24 cellular contexts compared by ENCODE assay signal in genomic region chr11:32427616-32427934, GRCh38. TPM values are rescaled to one million over a fixed set of nuclear protein-coding genes. Genes with fewer than 3 reads are reported as not detected.
DNase-seq lines count a peak whose midpoint lies in the region; ATAC-seq and TF ChIP-seq lines count a peak whose summit lies in the region.
"Had no signal": no experiment of that assay in that cellular context is flagged by ENCODE, and none has a peak within 500 bp of the region (broad histone marks: within the 10 kb centered on the region; RNA-seq: fewer than 3 reads in every experiment).

No MANE protein-coding gene starts in this region.

- no peak for ATAC-seq in DND-41 (ENCODE audit: insufficient read depth, low read depth)
- no peak for ATAC-seq in WTC11
- ATAC-seq in HG02885 (IDR thresholded peaks at IDR 0.05; ENCODE audit: poor library complexity, unreplicated experiment): no peak

- intact Hi-C loops in ovary (cut with DNase I): no loop called here

- H3K4me3 Mint-ChIP-seq in WTC11: peak overlapping the region; percentile 72
- H3K4me3 Mint-ChIP-seq in activated T-cell treated with anti-CD3 and anti-CD28 coated beads, Interleukin-2, amount 50 U/mL, for 24 hours: no peak overlapping the region
- H3K4me3 Mint-ChIP-seq: activated naive CD4-positive, alpha-beta T cell treated with anti-CD3 and anti-CD28 coated beads, Interleukin-2, amount 10 ng/mL, durations not matched to agents 7 days and 5 days; immature natural killer cell; natural killer cell; T-helper 1 cell treated with Interleukin-12 subunit alpha and Interleukin-12 subunit beta and Interleukin-4 antibody, amounts not matched to agents 30 μg/mL and 1 μg/mL, for 36 hours had no signal

- H3K27ac ChIP-seq in DND-41 (ENCODE audit: low read length): peak overlapping the region; percentile 14; the same call in 1 of the 2 replicates
- no peak overlapping the region for H3K27ac ChIP-seq in hepatocyte
- H3K27ac ChIP-seq in ovary: peak overlapping the region; percentile 63 to 94
- no peak overlapping the region for H3K27ac ChIP-seq in brain microvascular endothelial cell
- H3K27ac ChIP-seq: left lung, sigmoid colon, SK-N-MC, tibial artery had no signal

- DNase-seq in DND-41 (no peak), WTC11 (ENCODE audit: low spot score) (no peak), hepatocyte (ENCODE audit: low spot score) (no peak), ovary (no peak), midbrain (lab: John Stamatoyannopoulos, UW) (no peak), brain microvascular endothelial cell (no peak)
- no peak for DNase-seq in activated T-cell treated with anti-CD3 and anti-CD28 coated beads, Interleukin-2, amount 50 U/mL, for 24 hours
- DNase-seq: activated CD4-positive, alpha-beta T cell treated with anti-CD3 and anti-CD28 coated beads for 4 hours; activated naive CD4-positive, alpha-beta T cell treated with anti-CD3 and anti-CD28 coated beads, Interleukin-2, amount 10 ng/mL, durations not matched to agents 7 days and 5 days; activated T-cell treated with anti-CD3 and anti-CD28 coated beads, Interleukin-2, amount 50 U/mL, for 48 hours; immature natural killer cell; KG1; natural killer cell; NCI-H2171 treated with DMSO at 0.1 percent for 48 hours; sigmoid colon; stimulated activated CD4-positive, alpha-beta T cell treated with anti-CD3 and anti-CD28 coated beads, Interleukin-15, amount 100 ng/mL, for 24 hours; stimulated activated naive CD8-positive, alpha-beta T cell treated with anti-CD3 and anti-CD28 coated beads, Interleukin-15, amount 100 ng/mL, for 72 hours; tibial artery had no signal

- no peaks in the 10 kb centered on the region for H3K9me2 ChIP-seq in hepatocyte (replicated peaks; ENCODE audit: insufficient read depth)

- in situ Hi-C loops in brain microvascular endothelial cell (cut with HindIII; ENCODE audit: low pct_ligation_motif_present, low sequenced_read_pairs): no loop called here

- no peak overlapping the region for H3K4me2 ChIP-seq in DND-41 (ENCODE audit: insufficient read depth, low read length)
- H3K4me2 ChIP-seq in hepatocyte: peak overlapping the region; percentile 79

- no peak overlapping the region for H3K4me3 ChIP-seq in DND-41 (ENCODE audit: low read depth in 1 of 2, low read length in 2 of 2)
- no peak overlapping the region for H3K4me3 ChIP-seq in hepatocyte
- H3K4me3 ChIP-seq in ovary: peak overlapping the region; percentile 87
- no peak overlapping the region for H3K4me3 ChIP-seq in brain microvascular endothelial cell (ENCODE audit: low read depth, low read length)
- H3K4me3 ChIP-seq: left lung, SK-N-MC, tibial artery had no signal

- no peaks in the 10 kb centered on the region for H3K9me3 Mint-ChIP-seq in WTC11
- H3K9me3 Mint-ChIP-seq in activated T-cell treated with anti-CD3 and anti-CD28 coated beads, Interleukin-2, amount 50 U/mL, for 24 hours: no peaks in the 10 kb centered on the region
- H3K9me3 Mint-ChIP-seq: activated naive CD4-positive, alpha-beta T cell treated with anti-CD3 and anti-CD28 coated beads, Interleukin-2, amount 10 ng/mL, durations not matched to agents 7 days and 5 days; natural killer cell; stimulated activated naive CD8-positive, alpha-beta T cell treated with anti-CD3 and anti-CD28 coated beads, Interleukin-15, amount 100 ng/mL, for 72 hours; T-helper 1 cell treated with Interleukin-12 subunit alpha and Interleukin-12 subunit beta and Interleukin-4 antibody, amounts not matched to agents 30 μg/mL and 1 μg/mL, for 36 hours had no signal

- H3K4me1 ChIP-seq in DND-41 (ENCODE audit: insufficient read depth, low read length) (peaks cover 36% of the 10 kb centered on the region), hepatocyte (ENCODE audit: insufficient read depth) (peaks cover 16% of the 10 kb centered on the region), ovary (ENCODE audit: insufficient read depth) (peaks cover 18% of the 10 kb centered on the region)

- no peaks in the 10 kb centered on the region for H3K36me3 Mint-ChIP-seq in WTC11
- no peaks in the 10 kb centered on the region for H3K36me3 Mint-ChIP-seq in activated T-cell treated with anti-CD3 and anti-CD28 coated beads, Interleukin-2, amount 50 U/mL, for 24 hours (ENCODE audit: low read depth)
- H3K36me3 Mint-ChIP-seq: activated naive CD4-positive, alpha-beta T cell treated with anti-CD3 and anti-CD28 coated beads, Interleukin-2, amount 10 ng/mL, durations not matched to agents 7 days and 5 days; immature natural killer cell; natural killer cell had no signal

- TF ChIP-seq CTCF in DND-41 (IDR thresholded peaks at IDR 0.05; ENCODE audit: borderline replicate concordance, extremely low read depth, low read length, poor library complexity, severe bottlenecking) (no peak), WTC11 (IDR thresholded peaks at IDR 0.05) (no peak), hepatocyte (IDR thresholded peaks at IDR 0.05; ENCODE audit: poor library complexity) (no peak), ovary (IDR thresholded peaks at IDR 0.05) (no peak), brain microvascular endothelial cell (IDR thresholded peaks at IDR 0.05; ENCODE audit: low read depth, low read length, missing control alignments) (no peak)

- CTCF ChIA-PET in WTC11 (lab: Charles Lee): interaction anchor here (0.5 to 2.0 kb wide), 8 partner anchors 9 to 196 kb away, joined by 3 to 10 read pairs (median 4); no protein-coding TSS in a partner anchor

- no peak overlapping the region for H3K9ac ChIP-seq in DND-41 (ENCODE audit: low read depth, low read length)

- H3K4me1 Mint-ChIP-seq in WTC11: peaks cover 41% of the 10 kb centered on the region
- peaks cover 8% of the 10 kb centered on the region for H3K4me1 Mint-ChIP-seq in activated T-cell treated with anti-CD3 and anti-CD28 coated beads, Interleukin-2, amount 50 U/mL, for 24 hours (ENCODE audit: low read depth)
- H3K4me1 Mint-ChIP-seq: activated naive CD4-positive, alpha-beta T cell treated with anti-CD3 and anti-CD28 coated beads, Interleukin-2, amount 10 ng/mL, durations not matched to agents 7 days and 5 days; immature natural killer cell had no signal

- H3K79me2 ChIP-seq in DND-41 (ENCODE audit: insufficient read depth, low read length): no peaks in the 10 kb centered on the region
- no peaks in the 10 kb centered on the region for H3K79me2 ChIP-seq in hepatocyte

- no peaks in the 10 kb centered on the region for H4K20me1 ChIP-seq in DND-41 (ENCODE audit: insufficient read depth, low read length)
- H4K20me1 ChIP-seq in hepatocyte (ENCODE audit: insufficient read depth, poor library complexity, severe bottlenecking): no peaks in the 10 kb centered on the region

- no peak for TF ChIP-seq EP300 in ovary (IDR thresholded peaks at IDR 0.05)

- POLR2A ChIA-PET in WTC11 (lab: Charles Lee): interaction anchor here (0.5 kb wide), 1 partner anchor 103 kb away, joined by 4 read pairs; no protein-coding TSS in a partner anchor

- H3K27me3 Mint-ChIP-seq in WTC11 (ENCODE audit: low read depth): peaks cover 100% of the 10 kb centered on the region
- peaks cover 99% of the 10 kb centered on the region for H3K27me3 Mint-ChIP-seq in activated T-cell treated with anti-CD3 and anti-CD28 coated beads, Interleukin-2, amount 50 U/mL, for 24 hours

- H3K27ac Mint-ChIP-seq in WTC11: no peak overlapping the region
- no peak overlapping the region for H3K27ac Mint-ChIP-seq in activated T-cell treated with anti-CD3 and anti-CD28 coated beads, Interleukin-2, amount 50 U/mL, for 24 hours
- H3K27ac Mint-ChIP-seq: immature natural killer cell; natural killer cell; stimulated activated naive CD8-positive, alpha-beta T cell treated with anti-CD3 and anti-CD28 coated beads, Interleukin-15, amount 100 ng/mL, for 72 hours; T-helper 1 cell treated with Interleukin-12 subunit alpha and Interleukin-12 subunit beta and Interleukin-4 antibody, amounts not matched to agents 30 μg/mL and 1 μg/mL, for 36 hours had no signal

- H2AFZ ChIP-seq in DND-41 (ENCODE audit: low read depth, low read length) (no peak overlapping the region), hepatocyte (no peak overlapping the region)

- H3K27me3 ChIP-seq in DND-41 (ENCODE audit: insufficient read depth, low read length, poor library complexity) (no peaks in the 10 kb centered on the region), hepatocyte (peaks cover 100% of the 10 kb centered on the region), ovary (no peaks in the 10 kb centered on the region), brain microvascular endothelial cell (replicated peaks) (peaks cover 75% of the 10 kb centered on the region)

- 6% methylated on average over 18 of the region's 18 CpGs for WGBS in hepatocyte (ENCODE audit: low lambda C conversion rate, missing lambda C conversion rate)
- WGBS in ovary, 3 donors: 24 to 55% (median 43%) methylated on average over 17 to 18 of the region's 18 CpGs

- H3K36me3 ChIP-seq in DND-41 (ENCODE audit: insufficient read depth, low read length) (no peaks in the 10 kb centered on the region), hepatocyte (replicated peaks; ENCODE audit: insufficient read depth, low read depth) (no peaks in the 10 kb centered on the region), ovary (no peaks in the 10 kb centered on the region), brain microvascular endothelial cell (replicated peaks) (no peaks in the 10 kb centered on the region)
- H3K36me3 ChIP-seq: left lung, sigmoid colon, tibial artery had no signal

- no peaks in the 10 kb centered on the region for H3K9me3 ChIP-seq in DND-41 (ENCODE audit: insufficient read depth, low read length, severe bottlenecking)
- no peaks in the 10 kb centered on the region for H3K9me3 ChIP-seq in hepatocyte (ENCODE audit: low read depth)
- H3K9me3 ChIP-seq in ovary: no peaks in the 10 kb centered on the region
- H3K9me3 ChIP-seq: left lung, sigmoid colon, tibial artery had no signal

- TF ChIP-seq POLR2A in ovary (IDR thresholded peaks at IDR 0.05): no peak

TF ChIP-seq in WTC11, 78 proteins besides CTCF, POLR2A, EP300 and RAD21 (continues in another document):
- no peak for TF ChIP-seq CDX4 (CRISPR knock-in tag; IDR thresholded peaks at IDR 0.05; ENCODE audit: borderline replicate concordance)

RNA-seq across cellular contexts. Expression of gene WT1, which starts 7.8 kb away (rescaled TPM):
- total RNA-seq in WTC11 (2021): 0.09 to 0.16 TPM in 2 of 3 replicates, not detected in the other
- total RNA-seq in hepatocyte: 0.24 and 0.47 TPM in 2 replicates
- 0.37 and 1.2 TPM in 2 replicates for polyA plus RNA-seq in hepatocyte
- 100 to 1,000 TPM in 2 of 7 donors, 10 to 100 TPM in 5; 33.1 to 171 (median 77.2) TPM for total RNA-seq in ovary
- polyA plus RNA-seq in ovary: 10 to 100 TPM; 28.2 to 56.0 TPM
- total RNA-seq: dermis microvascular lymphatic vessel endothelial cell, natural killer cell had no signal
- polyA plus RNA-seq: CD14-positive monocyte, immature natural killer cell had no signal

Comparison
In these comparisons a context has a peak if more than half of its experiments do, and no peak if none do; other contexts are left out.
1. H3K27ac ChIP-seq: peak in DND-41 (single experiment) and ovary (2 of 2); none in hepatocyte (single experiment) and brain microvascular endothelial cell (single experiment).
2. RNA of gene WT1, which starts 7.8 kb away (total RNA-seq): 33.1 to 171 TPM in ovary; 0.24 to 0.47 TPM in hepatocyte and 0.09 to 0.16 TPM in WTC11; every median in the first group is over 10 times any median in the second.